29 cellular contexts compared by ENCODE assay signal in the genomic region with DNA sequence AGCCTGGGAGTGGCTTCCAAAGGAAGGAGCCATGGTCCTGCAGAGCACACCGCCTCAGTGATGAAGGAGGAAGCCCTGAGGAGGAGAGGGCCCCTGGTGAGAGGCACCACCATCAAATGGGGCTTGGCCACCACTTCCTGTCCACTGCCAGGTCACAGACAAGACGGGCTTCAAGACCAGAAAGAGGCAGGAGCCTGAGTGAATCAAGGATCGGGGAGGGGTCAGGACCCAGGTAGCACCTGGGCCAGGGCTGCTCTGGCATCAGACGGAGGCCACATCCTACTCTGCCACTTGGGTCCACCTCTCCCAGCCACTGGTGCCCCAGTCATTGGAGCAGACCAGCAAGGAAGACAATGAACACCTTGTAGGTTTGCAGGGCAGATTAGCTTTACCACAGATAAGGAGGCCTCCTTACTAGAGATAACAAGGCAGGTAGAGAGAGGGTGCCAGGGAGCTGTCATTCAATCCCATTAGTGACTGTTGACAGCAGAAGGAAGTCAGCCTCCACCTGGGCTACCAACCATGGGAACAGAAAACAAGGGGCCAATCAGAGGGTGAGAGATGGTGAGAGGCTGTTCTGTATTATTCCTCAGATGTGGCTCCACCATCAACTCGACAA.
"Had no signal": no experiment of that assay in that cellular context is flagged by ENCODE, and none has a peak within 500 bp of the region (broad histone marks: within the 10 kb centered on the region; RNA-seq: fewer than 3 reads in every experiment).

No MANE protein-coding gene starts in this region.

- H3K4me3 Mint-ChIP-seq: activated naive CD4-positive, alpha-beta T cell treated with anti-CD3 and anti-CD28 coated beads for 36 hours; activated naive CD8-positive, alpha-beta T cell treated with anti-CD3 and anti-CD28 coated beads, Interleukin-2, amount 50 U/mL, for 24 hours; brain; natural killer cell treated with Interleukin-12 subunit alpha and Interleukin-12 subunit beta and Interleukin-15 and Interleukin-18, amount 100 ng/mL, for 72 hours; stimulated activated memory B cell treated with anti-CD40 and anti-IgM and Interleukin-4, amounts not matched to agents 10 μg/mL and 1 μg/mL and 100 μg/mL, for 72 hours; T-helper 1 cell treated with Interleukin-12 subunit alpha and Interleukin-12 subunit beta and Interleukin-4 antibody, amounts not matched to agents 30 μg/mL and 1 μg/mL, for 36 hours had no signal

- H3K36me3 Mint-ChIP-seq: natural killer cell treated with Interleukin-12 subunit alpha and Interleukin-12 subunit beta and Interleukin-15 and Interleukin-18, amount 100 ng/mL, for 72 hours had no signal

- H3K27ac Mint-ChIP-seq: activated naive CD4-positive, alpha-beta T cell treated with anti-CD3 and anti-CD28 coated beads for 36 hours; activated naive CD8-positive, alpha-beta T cell treated with anti-CD3 and anti-CD28 coated beads, Interleukin-2, amount 50 U/mL, for 24 hours; brain; natural killer cell treated with Interleukin-12 subunit alpha and Interleukin-12 subunit beta and Interleukin-15 and Interleukin-18, amount 100 ng/mL, for 72 hours; stimulated activated memory B cell treated with anti-CD40 and anti-IgM and Interleukin-4, amounts not matched to agents 10 μg/mL and 1 μg/mL and 100 μg/mL, for 72 hours; T-helper 1 cell treated with Interleukin-12 subunit alpha and Interleukin-12 subunit beta and Interleukin-4 antibody, amounts not matched to agents 30 μg/mL and 1 μg/mL, for 36 hours had no signal

- ATAC-seq: esophagus mucosa; right lobe of liver; stimulated activated memory B cell treated with anti-CD40 and anti-IgM and Interleukin-4, amounts not matched to agents 10 μg/mL and 1 μg/mL and 100 μg/mL, for 72 hours had no signal

- H3K4me3 ChIP-seq: hepatocyte, left ventricle myocardium inferior, right lobe of liver, skin epidermis, testis, upper lobe of left lung had no signal

- H2AFZ ChIP-seq: hepatocyte, parathyroid adenoma had no signal

- H3K27me3 Mint-ChIP-seq: activated naive CD8-positive, alpha-beta T cell treated with anti-CD3 and anti-CD28 coated beads, Interleukin-2, amount 50 U/mL, for 24 hours; stimulated activated memory B cell treated with anti-CD40 and anti-IgM and Interleukin-4, amounts not matched to agents 10 μg/mL and 1 μg/mL and 100 μg/mL, for 72 hours had no signal

- DNase-seq: activated CD4-positive, alpha-beta T cell treated with anti-CD3 and anti-CD28 coated beads for 4 hours; activated CD4-positive, alpha-beta T cell treated with anti-CD3 and anti-CD28 coated beads, Interleukin-2, amount 50 U/mL, for 48 hours; activated CD4-positive, CD25-positive, alpha-beta regulatory T cell; activated CD8-positive, alpha-beta memory T cell treated with anti-CD3 and anti-CD28 coated beads, Interleukin-2, amount 50 U/mL, for 48 hours; activated effector memory CD4-positive, alpha-beta T cell treated with Interleukin-2 at 50 U/mL for 16 hours; activated naive CD4-positive, alpha-beta T cell treated with anti-CD3 and anti-CD28 coated beads for 36 hours; activated naive CD8-positive, alpha-beta T cell treated with anti-CD3 and anti-CD28 coated beads, Interleukin-2, amount 50 U/mL, for 24 hours; activated T-cell treated with anti-CD3 and anti-CD28 coated beads, Interleukin-2, amount 50 U/mL, for 48 hours; effector memory CD4-positive, alpha-beta T cell; foreskin melanocyte; glutamatergic neuron; kidney glomerular epithelial cell; left ventricle myocardium inferior; midbrain; right lobe of liver; stimulated activated CD4-positive, alpha-beta T cell treated with anti-CD3 and anti-CD28 coated beads, Interleukin-2, amount 100 ng/mL, for 24 hours; T1000; testis had no signal

- H3K36me3 ChIP-seq: neutrophil had no signal

- H3K4me1 Mint-ChIP-seq: activated naive CD8-positive, alpha-beta T cell treated with anti-CD3 and anti-CD28 coated beads, Interleukin-2, amount 50 U/mL, for 24 hours; stimulated activated memory B cell treated with anti-CD40 and anti-IgM and Interleukin-4, amounts not matched to agents 10 μg/mL and 1 μg/mL and 100 μg/mL, for 72 hours had no signal

- H3K9ac ChIP-seq: parathyroid adenoma had no signal

- H3K4me1 ChIP-seq: testis had no signal

- H3K27ac ChIP-seq: hepatocyte, left ventricle myocardium inferior, neutrophil, parathyroid adenoma, right lobe of liver, skin epidermis, testis, upper lobe of left lung had no signal

- H3K9me3 Mint-ChIP-seq: activated naive CD4-positive, alpha-beta T cell treated with anti-CD3 and anti-CD28 coated beads for 36 hours; activated naive CD8-positive, alpha-beta T cell treated with anti-CD3 and anti-CD28 coated beads, Interleukin-2, amount 50 U/mL, for 24 hours; brain; natural killer cell treated with Interleukin-12 subunit alpha and Interleukin-12 subunit beta and Interleukin-15 and Interleukin-18, amount 100 ng/mL, for 72 hours; stimulated activated memory B cell treated with anti-CD40 and anti-IgM and Interleukin-4, amounts not matched to agents 10 μg/mL and 1 μg/mL and 100 μg/mL, for 72 hours; T-helper 1 cell treated with Interleukin-12 subunit alpha and Interleukin-12 subunit beta and Interleukin-4 antibody, amounts not matched to agents 30 μg/mL and 1 μg/mL, for 36 hours had no signal

- H3K9me3 ChIP-seq: left ventricle myocardium inferior, neutrophil, right lobe of liver, testis, upper lobe of left lung had no signal

- FAIRE-seq: endothelial cell of umbilical vein had no signal

- H3K27me3 ChIP-seq: hepatocyte, neutrophil, right lobe of liver, testis, upper lobe of left lung had no signal

- H3K4me2 ChIP-seq: hepatocyte had no signal
